12 cellular contexts compared by ENCODE assay signal in the genomic region with DNA sequence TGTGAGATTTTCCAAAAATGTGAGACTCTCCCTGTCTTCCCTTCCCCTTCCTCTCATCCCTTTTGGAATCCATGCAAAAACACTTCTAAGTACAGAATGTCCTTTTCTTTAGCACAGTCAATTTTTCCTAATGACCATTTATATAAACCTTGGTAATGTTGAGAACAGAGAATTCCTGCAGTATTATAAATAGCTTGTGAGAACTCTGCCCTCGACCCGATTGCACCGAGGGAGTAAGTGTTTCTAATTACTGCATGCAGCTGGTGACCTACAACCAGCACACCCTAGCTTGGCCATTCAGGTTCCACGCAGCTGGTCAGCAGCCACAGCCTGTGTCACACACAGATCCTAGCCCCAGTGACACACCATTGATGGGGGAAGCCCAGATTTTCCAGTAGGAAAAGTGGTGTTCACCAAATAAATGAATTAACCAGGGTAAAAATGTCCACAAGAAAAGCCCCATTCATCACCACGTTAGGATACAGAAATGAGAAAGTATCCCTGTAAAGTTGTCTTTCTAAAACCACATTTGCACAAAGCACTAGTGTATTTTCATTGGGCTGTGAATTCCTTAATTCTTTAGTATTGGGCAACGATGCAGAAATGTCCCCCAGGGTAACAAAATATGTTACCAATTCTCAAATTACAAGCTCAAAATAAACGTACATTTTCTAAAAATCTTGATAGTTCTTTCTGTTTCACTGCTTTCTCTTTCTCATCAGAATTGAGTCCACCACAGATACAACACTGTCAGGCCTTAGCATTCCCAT.
DNase-seq lines count a peak whose midpoint lies in the region; ATAC-seq lines count a peak whose summit lies in the region.
"Had no signal": no experiment of that assay in that cellular context is flagged by ENCODE, and none has a peak within 500 bp of the region (broad histone marks: within the 10 kb centered on the region; RNA-seq: fewer than 3 reads in every experiment).

No MANE protein-coding gene starts in this region.

- DNase-seq in HCEC 1CT = peak; percentile 91
- DNase-seq in medulla oblongata (ENCODE audit: extremely low spot score) = peak; percentile 4
- DNase-seq in stromal cell of bone marrow (ENCODE audit: low read depth) = peak; percentile 72
- no peak for DNase-seq in amniotic stem cell (lab: John Stamatoyannopoulos, UW)
- DNase-seq in stimulated activated CD4-positive, alpha-beta T cell treated with anti-CD3 and anti-CD28 coated beads, Interleukin-12 subunit alpha, Interleukin-12 subunit beta, amount 100 ng/mL, for 4 hours = no peak
- DNase-seq in NCI-H2107 treated with DMSO at 0.1 percent for 48 hours (lab: John Stamatoyannopoulos, UW; ENCODE audit: unreplicated experiment) = no peak
- DNase-seq: cerebellar nuclear complex, immature natural killer cell, NCI-H526, T-helper 17 cell had no signal

- ATAC-seq in esophagus mucosa = peak; percentile 11
- no peak for ATAC-seq in HG02973 (IDR thresholded peaks at IDR 0.05; ENCODE audit: unreplicated experiment)
- ATAC-seq: T-helper 17 cell had no signal

Comparison
In these comparisons a context has a peak if more than half of its experiments do, and no peak if none do; other contexts are left out.
1. DNase-seq: peak in HCEC 1CT (single experiment), medulla oblongata (single experiment) and stromal cell of bone marrow (single experiment); none in amniotic stem cell (single experiment), stimulated activated CD4-positive, alpha-beta T cell treated with anti-CD3 and anti-CD28 coated beads, Interleukin-12 subunit alpha, Interleukin-12 subunit beta, amount 100 ng/mL, for 4 hours (single experiment) and NCI-H2107 treated with DMSO at 0.1 percent for 48 hours (single experiment).